39 cellular contexts compared by ENCODE assay signal in genomic region chr10:88689366-88689765, GRCh38. TPM values are rescaled to one million over a fixed set of nuclear protein-coding genes. Genes with fewer than 3 reads are reported as not detected.
"Had no signal": no experiment of that assay in that cellular context is flagged by ENCODE, and none has a peak within 500 bp of the region (broad histone marks: within the 10 kb centered on the region; RNA-seq: fewer than 3 reads in every experiment).

No MANE protein-coding gene starts in this region.

- FAIRE-seq: endothelial cell of umbilical vein, frontal cortex, keratinocyte, pancreas, small intestine, TTC549 had no signal

- H3K4me3 ChIP-seq: adrenal gland, esophagus squamous epithelium, pancreas, psoas muscle, sigmoid colon, stomach, thyroid gland had no signal

- H3K4me1 ChIP-seq: adrenal gland, esophagus squamous epithelium, pancreas, psoas muscle, sigmoid colon, thyroid gland had no signal

- H3K9me3 ChIP-seq: adrenal gland, esophagus squamous epithelium, pancreas, psoas muscle, sigmoid colon, stomach, thyroid gland had no signal

- H3K27ac ChIP-seq: adrenal gland, brain microvascular endothelial cell, esophagus squamous epithelium, pancreas, psoas muscle, sigmoid colon, stomach, thyroid gland, WERI-Rb-1 had no signal

- H3K36me3 ChIP-seq: adrenal gland, brain microvascular endothelial cell, esophagus squamous epithelium, pancreas, sigmoid colon, stomach, thyroid gland, WERI-Rb-1 had no signal

- H3K27me3 ChIP-seq: adrenal gland, brain microvascular endothelial cell, esophagus squamous epithelium, pancreas, sigmoid colon, stomach, thyroid gland had no signal

- DNase-seq: activated CD4-positive, alpha-beta memory T cell treated with anti-CD3 and anti-CD28 coated beads for 36 hours; activated CD4-positive, alpha-beta T cell treated with anti-CD3 and anti-CD28 coated beads for 48 hours; activated CD8-positive, alpha-beta memory T cell treated with anti-CD3 and anti-CD28 coated beads, Interleukin-2, amount 50 U/mL, for 4 hours; activated effector memory CD4-positive, alpha-beta T cell treated with anti-CD3 and anti-CD28 coated beads, Interleukin-2, amount 50 U/mL, for 16 hours; activated naive CD4-positive, alpha-beta T cell treated with anti-CD3 and anti-CD28 coated beads for 36 hours; activated naive CD8-positive, alpha-beta T cell treated with anti-CD3 and anti-CD28 coated beads for 36 hours; activated T-cell treated with anti-CD3 and anti-CD28 coated beads, Interleukin-2, amount 50 U/mL, for 1 hour; adrenal gland; aorta; caudate nucleus; esophagus squamous epithelium; glutamatergic neuron; left colon; midbrain; naive thymus-derived CD4-positive, alpha-beta T cell; nucleus accumbens; psoas muscle; sigmoid colon; small intestine; stimulated activated CD4-positive, alpha-beta T cell treated with anti-CD3 and anti-CD28 coated beads, Interleukin-1b, Interleukin-23, amount 100 ng/mL, for 48 hours; stimulated activated CD4-positive, alpha-beta T cell treated with anti-CD3 and anti-CD28 coated beads, Interleukin-4, amount 100 ng/mL, for 4 hours; stimulated activated CD8-positive, alpha-beta memory T cell treated with anti-CD3 and anti-CD28 coated beads, Interleukin-4, amount 100 ng/mL, for 48 hours; stimulated activated naive B cell treated with anti-CD40 and anti-IgM and Interleukin-4, amounts not matched to agents 10 μg/mL and 1 μg/mL and 100 μg/mL, for 72 hours; stomach; thyroid gland; WERI-Rb-1 had no signal

- ATAC-seq: activated CD4-positive, CD25-positive, alpha-beta regulatory T cell treated with anti-CD3 and anti-CD28 coated beads, Interleukin-2, amount 50 U/mL, for 24 hours; left colon; naive thymus-derived CD4-positive, alpha-beta T cell; pancreas; psoas muscle; stimulated activated naive B cell treated with anti-CD40 and anti-IgM and Interleukin-4, amounts not matched to agents 10 μg/mL and 1 μg/mL and 100 μg/mL, for 72 hours had no signal

RNA-seq across cellular contexts. Expression of gene LIPK, which starts 16.7 kb away (rescaled TPM):
- total RNA-seq: activated CD4-positive, alpha-beta memory T cell treated with anti-CD3 and anti-CD28 coated beads for 36 hours; activated CD8-positive, alpha-beta memory T cell treated with anti-CD3 and anti-CD28 coated beads for 36 hours; activated naive CD4-positive, alpha-beta T cell treated with anti-CD3 and anti-CD28 coated beads for 36 hours; activated naive CD8-positive, alpha-beta T cell treated with anti-CD3 and anti-CD28 coated beads for 36 hours; activated T-helper 1 cell treated with anti-CD3 and anti-CD28 coated beads, Interleukin-12 subunit alpha, Interleukin-12 subunit beta, Interleukin-2, Interleukin-4 antibody, amounts not matched to agents 30 ng/mL and 10 ng/mL and 1 ng/mL, durations not matched to agents 14 hours and 24 hours and 36 hours; adrenal gland; aorta; endothelial cell of umbilical vein; frontal cortex; left colon; naive thymus-derived CD4-positive, alpha-beta T cell; neural crest cell; pancreas; psoas muscle; sigmoid colon; stomach; T-helper 1 cell treated with Interleukin-12 subunit alpha and Interleukin-12 subunit beta and Interleukin-4 antibody, amounts not matched to agents 30 ng/mL and 1 ng/mL, for 36 hours; thyroid gland; ureter had no signal
- polyA plus RNA-seq: adrenal gland; aorta; endothelial cell of umbilical vein; naive thymus-derived CD4-positive, alpha-beta T cell; pancreas; psoas muscle; sigmoid colon; small intestine; stomach had no signal

RNA-seq across cellular contexts. Expression of gene LIPF, which starts 25.1 kb away (rescaled TPM):
- total RNA-seq: activated CD4-positive, alpha-beta memory T cell treated with anti-CD3 and anti-CD28 coated beads for 36 hours; activated CD8-positive, alpha-beta memory T cell treated with anti-CD3 and anti-CD28 coated beads for 36 hours; activated naive CD4-positive, alpha-beta T cell treated with anti-CD3 and anti-CD28 coated beads for 36 hours; activated naive CD8-positive, alpha-beta T cell treated with anti-CD3 and anti-CD28 coated beads for 36 hours; activated T-helper 1 cell treated with anti-CD3 and anti-CD28 coated beads, Interleukin-12 subunit alpha, Interleukin-12 subunit beta, Interleukin-2, Interleukin-4 antibody, amounts not matched to agents 30 ng/mL and 10 ng/mL and 1 ng/mL, durations not matched to agents 14 hours and 24 hours and 36 hours; aorta; endothelial cell of umbilical vein; frontal cortex; left colon; lower leg skin; naive thymus-derived CD4-positive, alpha-beta T cell; neural crest cell; pancreas; psoas muscle; T-helper 1 cell treated with Interleukin-12 subunit alpha and Interleukin-12 subunit beta and Interleukin-4 antibody, amounts not matched to agents 30 ng/mL and 1 ng/mL, for 36 hours; thyroid gland; ureter had no signal
- polyA plus RNA-seq: endothelial cell of umbilical vein; keratinocyte; naive thymus-derived CD4-positive, alpha-beta T cell had no signal
